ENCODE assay signal across 8 cellular contexts in genomic region chrX:112279940-112280339, GRCh38.
"Had no signal": no experiment of that assay in that cellular context is flagged by ENCODE, and none has a peak within 500 bp of the region (broad histone marks: within the 10 kb centered on the region; RNA-seq: fewer than 3 reads in every experiment).

No MANE protein-coding gene starts in this region.

- H3K27ac ChIP-seq: GM23248, HL-60 had no signal

- ATAC-seq: HCT116 had no signal

- DNase-seq: GM23248, GOT3, H7, HFFc6, KG1 had no signal

- H3K36me3 ChIP-seq: HAP-1 had no signal

- H2AFZ ChIP-seq: GM23248 had no signal

- H3K4me1 ChIP-seq: HAP-1 had no signal

- H3K9ac ChIP-seq: GM23248 had no signal

- H3K9me3 ChIP-seq: HAP-1 had no signal

- H3K4me3 ChIP-seq: GM23248, HAP-1 had no signal
